Comparison of ENCODE assay signal across 23 cellular contexts in genomic region chr21:23111070-23111605, GRCh38.
"Had no signal": no experiment of that assay in that cellular context is flagged by ENCODE, and none has a peak within 500 bp of the region (broad histone marks: within the 10 kb centered on the region; RNA-seq: fewer than 3 reads in every experiment).

No MANE protein-coding gene starts in this region.

- H3K4me1 ChIP-seq: breast epithelium, heart right ventricle, left ventricle myocardium inferior, spleen, testis had no signal

- DNase-seq: activated CD4-positive, alpha-beta T cell treated with anti-CD3 and anti-CD28 coated beads for 1 hour; activated CD8-positive, alpha-beta memory T cell treated with anti-CD3 and anti-CD28 coated beads for 24 hours; activated CD8-positive, alpha-beta memory T cell treated with anti-CD3 and anti-CD28 coated beads, Interleukin-2, amount 50 U/mL, for 4 hours; activated naive CD4-positive, alpha-beta T cell; activated naive CD8-positive, alpha-beta T cell treated with anti-CD3 and anti-CD28 coated beads, Interleukin-2, amount 10 ng/mL, durations not matched to agents 7 days and 5 days; activated T-cell treated with anti-CD3 and anti-CD28 coated beads, Interleukin-2, amount 50 U/mL, for 24 hours; amniotic stem cell; dorsolateral prefrontal cortex; effector memory CD8-positive, alpha-beta T cell; heart right ventricle; islet precursor cell; left ventricle myocardium inferior; naive thymus-derived CD4-positive, alpha-beta T cell; retina; spleen; stimulated activated CD4-positive, alpha-beta T cell treated with anti-CD3 and anti-CD28 coated beads, Interleukin-4, amount 100 ng/mL, for 1 hour; stimulated activated naive CD4-positive, alpha-beta T cell; testis; trophoblast cell; WERI-Rb-1 had no signal

- H3K4me3 ChIP-seq: breast epithelium, dorsolateral prefrontal cortex, heart right ventricle, left ventricle myocardium inferior, spleen, testis had no signal

- FAIRE-seq: colon had no signal

- H3K27ac ChIP-seq: breast epithelium, dorsolateral prefrontal cortex, epithelial cell of prostate, heart right ventricle, left ventricle myocardium inferior, spleen, testis, WERI-Rb-1 had no signal

- ATAC-seq: effector memory CD8-positive, alpha-beta T cell; heart right ventricle; naive thymus-derived CD4-positive, alpha-beta T cell had no signal

- H3K36me3 ChIP-seq: breast epithelium, heart right ventricle, left ventricle myocardium inferior, spleen, WERI-Rb-1 had no signal

- H3K9me3 ChIP-seq: breast epithelium, heart right ventricle, left ventricle myocardium inferior, spleen, testis had no signal

- H3K27me3 ChIP-seq: breast epithelium, dorsolateral prefrontal cortex, heart right ventricle, spleen, testis had no signal
